30 cellular contexts compared by ENCODE assay signal in genomic region chr15:65147902-65148301, GRCh38.
"Had no signal": no experiment of that assay in that cellular context is flagged by ENCODE, and none has a peak within 500 bp of the region (broad histone marks: within the 10 kb centered on the region; RNA-seq: fewer than 3 reads in every experiment).

No MANE protein-coding gene starts in this region.

- H3K4me1 ChIP-seq: adrenal gland, body of pancreas, colonic mucosa had no signal

- H3K27me3 Mint-ChIP-seq: activated B cell treated with CpG ODN at 0.5 μM for 24 hours; activated CD8-positive, alpha-beta T cell treated with anti-CD3 and anti-CD28 coated beads for 36 hours; activated naive CD4-positive, alpha-beta T cell treated with anti-CD3 and anti-CD28 coated beads, Interleukin-2, amount 10 ng/mL, durations not matched to agents 7 days and 5 days; dendritic cell treated with granulocyte-macrophage colony-stimulating factor and Interleukin-4, amounts not matched to agents 40 ng/mL and 50 ng/mL, for 4 days; T-helper 17 cell had no signal

- DNase-seq: activated B cell treated with CpG ODN at 0.5 μM for 24 hours; activated CD4-positive, alpha-beta T cell treated with anti-CD3 and anti-CD28 coated beads for 48 hours; activated CD4-positive, alpha-beta T cell treated with anti-CD3 and anti-CD28 coated beads, Interleukin-2, amount 50 U/mL, for 1 hour; activated CD4-positive, alpha-beta T cell treated with anti-CD3 and anti-CD28 coated beads, Interleukin-2, amount 50 U/mL, for 48 hours; activated CD8-positive, alpha-beta memory T cell treated with anti-CD3 and anti-CD28 coated beads for 24 hours; activated CD8-positive, alpha-beta T cell treated with anti-CD3 and anti-CD28 coated beads for 36 hours; activated gamma-delta T cell; activated naive CD4-positive, alpha-beta T cell; activated naive CD4-positive, alpha-beta T cell treated with anti-CD3 and anti-CD28 coated beads, Interleukin-2, amount 10 ng/mL, durations not matched to agents 7 days and 5 days; activated T-cell treated with anti-CD3 and anti-CD28 coated beads, Interleukin-2, amount 50 U/mL, for 72 hours; adrenal gland; amygdala; aorta; body of pancreas; central memory CD4-positive, alpha-beta T cell; cerebellar nuclear complex; colonic mucosa; dorsolateral prefrontal cortex; effector memory CD4-positive, alpha-beta T cell; endodermal cell; foreskin fibroblast; T-helper 1 cell; T-helper 17 cell; T1000; WERI-Rb-1 had no signal

- ATAC-seq: activated CD4-positive, CD25-positive, alpha-beta regulatory T cell treated with anti-CD3 and anti-CD28 coated beads, Interleukin-2, amount 50 U/mL, for 24 hours; activated CD8-positive, alpha-beta T cell treated with anti-CD3 and anti-CD28 coated beads for 36 hours; activated T-cell treated with anti-CD3 and anti-CD28 coated beads, Interleukin-2, amount 50 U/mL, for 72 hours; body of pancreas; esophagus mucosa; T-helper 17 cell had no signal

- H3K27ac ChIP-seq: adrenal gland, body of pancreas, colonic mucosa, WERI-Rb-1 had no signal

- H3K4me3 ChIP-seq: adrenal gland, body of pancreas, colonic mucosa, dorsolateral prefrontal cortex had no signal

- H3K9me3 Mint-ChIP-seq: activated B cell treated with CpG ODN at 0.5 μM for 24 hours; activated CD8-positive, alpha-beta T cell treated with anti-CD3 and anti-CD28 coated beads for 36 hours; activated naive CD4-positive, alpha-beta T cell treated with anti-CD3 and anti-CD28 coated beads, Interleukin-2, amount 10 ng/mL, durations not matched to agents 7 days and 5 days; activated naive CD4-positive, alpha-beta T cell treated with anti-CD3 and anti-CD28 coated beads, Interleukin-2, amount 50 U/mL, for 72 hours; activated T-cell treated with anti-CD3 and anti-CD28 coated beads, Interleukin-2, amount 50 U/mL, for 72 hours; dendritic cell treated with granulocyte-macrophage colony-stimulating factor and Interleukin-4, amounts not matched to agents 40 ng/mL and 50 ng/mL, for 4 days; endodermal cell; T-helper 2 cell treated with Interferon-gamma antibody and Interleukin-4, amounts not matched to agents 5 μg/mL and 100 μg/mL, for 36 hours had no signal

- H3K27ac Mint-ChIP-seq: activated B cell treated with CpG ODN at 0.5 μM for 24 hours; activated naive CD4-positive, alpha-beta T cell treated with anti-CD3 and anti-CD28 coated beads, Interleukin-2, amount 10 ng/mL, durations not matched to agents 7 days and 5 days; activated naive CD4-positive, alpha-beta T cell treated with anti-CD3 and anti-CD28 coated beads, Interleukin-2, amount 50 U/mL, for 72 hours; activated T-cell treated with anti-CD3 and anti-CD28 coated beads, Interleukin-2, amount 50 U/mL, for 72 hours; dendritic cell treated with granulocyte-macrophage colony-stimulating factor and Interleukin-4, amounts not matched to agents 40 ng/mL and 50 ng/mL, for 4 days; endodermal cell; T-helper 17 cell; T-helper 2 cell treated with Interferon-gamma antibody and Interleukin-4, amounts not matched to agents 5 μg/mL and 100 μg/mL, for 36 hours had no signal

- H3K9me3 ChIP-seq: adrenal gland, body of pancreas, colonic mucosa had no signal

- H3K4me1 Mint-ChIP-seq: activated B cell treated with CpG ODN at 0.5 μM for 24 hours; activated naive CD4-positive, alpha-beta T cell treated with anti-CD3 and anti-CD28 coated beads, Interleukin-2, amount 10 ng/mL, durations not matched to agents 7 days and 5 days; endodermal cell had no signal

- H3K27me3 ChIP-seq: adrenal gland, body of pancreas, colonic mucosa, dorsolateral prefrontal cortex had no signal

- H3K4me3 Mint-ChIP-seq: activated B cell treated with CpG ODN at 0.5 μM for 24 hours; activated CD8-positive, alpha-beta T cell treated with anti-CD3 and anti-CD28 coated beads for 36 hours; activated naive CD4-positive, alpha-beta T cell treated with anti-CD3 and anti-CD28 coated beads, Interleukin-2, amount 10 ng/mL, durations not matched to agents 7 days and 5 days; activated T-cell treated with anti-CD3 and anti-CD28 coated beads, Interleukin-2, amount 50 U/mL, for 72 hours; dendritic cell treated with granulocyte-macrophage colony-stimulating factor and Interleukin-4, amounts not matched to agents 40 ng/mL and 50 ng/mL, for 4 days; endodermal cell; T-helper 17 cell; T-helper 2 cell treated with Interferon-gamma antibody and Interleukin-4, amounts not matched to agents 5 μg/mL and 100 μg/mL, for 36 hours had no signal
